8 cellular contexts compared by ENCODE assay signal in the genomic region with DNA sequence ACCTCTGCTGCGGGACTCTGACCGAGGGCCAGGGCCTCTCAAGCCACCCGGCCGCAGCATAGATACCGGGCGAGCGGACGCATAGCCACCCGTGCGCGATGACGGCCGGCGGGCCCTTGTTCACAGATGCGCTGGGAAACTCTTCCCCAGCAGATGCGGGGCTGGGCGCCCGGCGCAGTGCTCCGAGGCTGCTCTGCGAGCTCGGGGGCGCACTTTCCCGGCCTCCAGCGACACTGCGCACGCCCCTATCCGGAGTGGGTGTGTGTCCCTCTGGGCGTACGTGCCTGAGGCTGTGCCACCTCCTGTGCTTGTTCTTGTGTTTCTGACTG.
DNase-seq lines count a peak whose midpoint lies in the region; ATAC-seq and TF ChIP-seq lines count a peak whose summit lies in the region.

No MANE protein-coding gene starts in this region.

- peaks cover 5% of the 10 kb centered on the region; the same call in 1 of the 2 replicates for H3K36me3 ChIP-seq in ACC112 (ENCODE audit: insufficient read depth, low read length)

- H2AFZ ChIP-seq in ACC112 (ENCODE audit: low read length, unreplicated experiment) = peak overlapping the region; percentile 51

- ATAC-seq in GM18909 (IDR thresholded peaks at IDR 0.05; ENCODE audit: poor library complexity, unreplicated experiment) (peak; percentile 34), HG03565 (IDR thresholded peaks at IDR 0.05; ENCODE audit: unreplicated experiment) (no peak)

- peaks cover 35% of the 10 kb centered on the region for H3K4me1 ChIP-seq in ACC112 (ENCODE audit: control insufficient read depth, insufficient read depth, low read length, unreplicated experiment)

- H3K79me2 ChIP-seq in ACC112 (ENCODE audit: control insufficient read depth, insufficient read depth, low read length, unreplicated experiment) = peaks cover 55% of the 10 kb centered on the region

- H3K27ac ChIP-seq in ACC112 (ENCODE audit: low read depth, low read length) = peak overlapping the region; percentile 49

- H3K4me3 ChIP-seq in ACC112 (ENCODE audit: low read depth, low read length) (peak overlapping the region; percentile 94), retinal pigment epithelial cell (ENCODE audit: low read length) (peak overlapping the region; percentile 17)

- H3K27me3 ChIP-seq in ACC112 (ENCODE audit: insufficient read depth, low read length) = peaks cover 13% of the 10 kb centered on the region

- peak; percentile 65 for DNase-seq in NCI-H2171 treated with DMSO at 0.1 percent for 48 hours (lab: John Stamatoyannopoulos, UW)
- peak; percentile 30 for DNase-seq in germinal center (ENCODE audit: low spot score)
- DNase-seq in retinal pigment epithelial cell (ENCODE audit: low read depth) = no peak
- no peak for DNase-seq in kidney tubule cell (ENCODE audit: low spot score)
- no peak for DNase-seq in NCI-H187 treated with DMSO at 0.1 percent for 48 hours (lab: John Stamatoyannopoulos, UW)

- TF ChIP-seq CTCF in retinal pigment epithelial cell (conservative IDR thresholded peaks at IDR 0.05; ENCODE audit: low read depth, low read length) = no peak

Comparison
In these comparisons a context has a peak if more than half of its experiments do, and no peak if none do; other contexts are left out.
1. DNase-seq: peak in NCI-H2171 treated with DMSO at 0.1 percent for 48 hours (single experiment) and germinal center (single experiment); none in retinal pigment epithelial cell (single experiment), kidney tubule cell (single experiment) and NCI-H187 treated with DMSO at 0.1 percent for 48 hours (single experiment).